In genomic region chr14:97359391-97359790, GRCh38 we compare ENCODE assay signal across 16 cellular contexts.
"Had no signal": no experiment of that assay in that cellular context is flagged by ENCODE, and none has a peak within 500 bp of the region (broad histone marks: within the 10 kb centered on the region; RNA-seq: fewer than 3 reads in every experiment).

No MANE protein-coding gene starts in this region.

- H3K36me3 ChIP-seq: left ventricle myocardium inferior, tibial artery had no signal

- H3K4me3 Mint-ChIP-seq: activated B cell treated with CpG ODN at 0.5 μM for 24 hours; activated naive CD4-positive, alpha-beta T cell treated with anti-CD3 and anti-CD28 coated beads for 36 hours; activated T-helper 17 cell treated with anti-CD3 and anti-CD28 coated beads, Interleukin-2, amount 50 U/mL, for 72 hours; dendritic cell treated with granulocyte-macrophage colony-stimulating factor and Interleukin-4, amounts not matched to agents 40 ng/mL and 50 ng/mL, for 4 days; memory B cell; natural killer cell; stimulated activated memory B cell treated with anti-CD40 and anti-IgM and Interleukin-4, amounts not matched to agents 10 μg/mL and 1 μg/mL and 100 μg/mL, for 72 hours had no signal

- H3K27me3 ChIP-seq: tibial artery had no signal

- H3K4me3 ChIP-seq: left ventricle myocardium inferior, tibial artery had no signal

- H3K9me3 Mint-ChIP-seq: activated B cell treated with CpG ODN at 0.5 μM for 24 hours; activated T-helper 17 cell treated with anti-CD3 and anti-CD28 coated beads, Interleukin-2, amount 50 U/mL, for 72 hours; dendritic cell treated with granulocyte-macrophage colony-stimulating factor and Interleukin-4, amounts not matched to agents 40 ng/mL and 50 ng/mL, for 4 days; natural killer cell had no signal

- H3K27me3 Mint-ChIP-seq: activated B cell treated with CpG ODN at 0.5 μM for 24 hours; activated T-helper 17 cell treated with anti-CD3 and anti-CD28 coated beads, Interleukin-2, amount 50 U/mL, for 72 hours; dendritic cell treated with granulocyte-macrophage colony-stimulating factor and Interleukin-4, amounts not matched to agents 40 ng/mL and 50 ng/mL, for 4 days; memory B cell; stimulated activated memory B cell treated with anti-CD40 and anti-IgM and Interleukin-4, amounts not matched to agents 10 μg/mL and 1 μg/mL and 100 μg/mL, for 72 hours had no signal

- H3K4me1 ChIP-seq: left ventricle myocardium inferior, tibial artery had no signal

- H3K27ac ChIP-seq: left ventricle myocardium inferior, tibial artery had no signal

- H3K27ac Mint-ChIP-seq: activated B cell treated with CpG ODN at 0.5 μM for 24 hours; activated naive CD4-positive, alpha-beta T cell treated with anti-CD3 and anti-CD28 coated beads for 36 hours; activated T-helper 17 cell treated with anti-CD3 and anti-CD28 coated beads, Interleukin-2, amount 50 U/mL, for 72 hours; dendritic cell treated with granulocyte-macrophage colony-stimulating factor and Interleukin-4, amounts not matched to agents 40 ng/mL and 50 ng/mL, for 4 days; memory B cell; natural killer cell; stimulated activated memory B cell treated with anti-CD40 and anti-IgM and Interleukin-4, amounts not matched to agents 10 μg/mL and 1 μg/mL and 100 μg/mL, for 72 hours had no signal

- DNase-seq: activated B cell treated with CpG ODN at 0.5 μM for 24 hours; activated CD4-positive, alpha-beta T cell treated with anti-CD3 and anti-CD28 coated beads for 48 hours; activated CD8-positive, alpha-beta memory T cell treated with anti-CD3 and anti-CD28 coated beads for 24 hours; activated naive CD4-positive, alpha-beta T cell treated with anti-CD3 and anti-CD28 coated beads for 36 hours; activated T-cell treated with anti-CD3 and anti-CD28 coated beads for 4 hours; effector memory CD4-positive, alpha-beta T cell; foreskin fibroblast; hypothalamus; kidney; left ventricle myocardium inferior; natural killer cell; tibial artery had no signal

- H3K9me3 ChIP-seq: left ventricle myocardium inferior, tibial artery had no signal

- H3K4me1 Mint-ChIP-seq: activated B cell treated with CpG ODN at 0.5 μM for 24 hours; activated T-helper 17 cell treated with anti-CD3 and anti-CD28 coated beads, Interleukin-2, amount 50 U/mL, for 72 hours; memory B cell; stimulated activated memory B cell treated with anti-CD40 and anti-IgM and Interleukin-4, amounts not matched to agents 10 μg/mL and 1 μg/mL and 100 μg/mL, for 72 hours had no signal

- H3K36me3 Mint-ChIP-seq: memory B cell; natural killer cell; stimulated activated memory B cell treated with anti-CD40 and anti-IgM and Interleukin-4, amounts not matched to agents 10 μg/mL and 1 μg/mL and 100 μg/mL, for 72 hours had no signal

- ATAC-seq: activated T-helper 17 cell treated with anti-CD3 and anti-CD28 coated beads, Interleukin-2, amount 50 U/mL, for 72 hours; natural killer cell; stimulated activated memory B cell treated with anti-CD40 and anti-IgM and Interleukin-4, amounts not matched to agents 10 μg/mL and 1 μg/mL and 100 μg/mL, for 72 hours had no signal
